2 cellular contexts compared by ENCODE assay signal in genomic region chr19:37926711-37927110, GRCh38.
TF ChIP-seq lines count a peak whose summit lies in the region.

No MANE protein-coding gene starts in this region.

TF ChIP-seq in A549, 52 proteins besides CTCF, POLR2A, EP300 and RAD21:
- no peak for TF ChIP-seq GATA3 (IDR thresholded peaks at IDR 0.05; ENCODE audit: borderline replicate concordance)
- TF ChIP-seq ZFP36 (IDR thresholded peaks at IDR 0.05; ENCODE audit: borderline replicate concordance, partially characterized antibody): no peak
- no peak for TF ChIP-seq NPAS2 (CRISPR knock-in tag; IDR thresholded peaks at IDR 0.05; ENCODE audit: borderline replicate concordance)
- no peak for TF ChIP-seq CBX8 (IDR thresholded peaks at IDR 0.05)
- no peak for TF ChIP-seq ZC3H11A (IDR thresholded peaks at IDR 0.05)
- no peak for TF ChIP-seq ZSCAN20 (CRISPR knock-in tag; IDR thresholded peaks at IDR 0.05)
- no peak for TF ChIP-seq JUNB (IDR thresholded peaks at IDR 0.05)
- no peak for TF ChIP-seq TP53 (CRISPR knock-in tag; IDR thresholded peaks at IDR 0.05)
- no peak for TF ChIP-seq BCL3 (IDR thresholded peaks at IDR 0.05)

TF ChIP-seq in HEK293, 187 proteins besides CTCF, POLR2A, EP300 and RAD21:
- TF ChIP-seq ZNF610 (tag by site-specific recombination; IDR thresholded peaks at IDR 0.05; ENCODE audit: borderline replicate concordance) (no peak), ZNF561 (tag by site-specific recombination; IDR thresholded peaks at IDR 0.05; ENCODE audit: borderline replicate concordance) (no peak), ZNF660 (tag by site-specific recombination; IDR thresholded peaks at IDR 0.05) (no peak), ZBTB11 (tag by site-specific recombination; conservative IDR thresholded peaks at IDR 0.05; ENCODE audit: low read depth) (no peak), ZNF423 (tag by site-specific recombination; IDR thresholded peaks at IDR 0.05) (no peak), ZBTB44 (tag by site-specific recombination; IDR thresholded peaks at IDR 0.05) (0 out of 2 replicates have a peak, but pooled peaks have one; percentile 33), ZFP69B (tag by site-specific recombination; IDR thresholded peaks at IDR 0.05) (0 out of 2 replicates have a peak, but pooled peaks have one; percentile 26), ZNF292 (tag by site-specific recombination; IDR thresholded peaks at IDR 0.05; ENCODE audit: borderline replicate concordance, low read depth) (no peak)
